ENCODE assay signal across 21 cellular contexts in genomic region chr3:189363856-189364255, GRCh38.
DNase-seq lines count a peak whose midpoint lies in the region; ATAC-seq and TF ChIP-seq lines count a peak whose summit lies in the region.
"Had no signal": no experiment of that assay in that cellular context is flagged by ENCODE, and none has a peak within 500 bp of the region (broad histone marks: within the 10 kb centered on the region; RNA-seq: fewer than 3 reads in every experiment).

No MANE protein-coding gene starts in this region.

- no peaks in the 10 kb centered on the region for H3K9me3 ChIP-seq in left ventricle myocardium inferior (replicated peaks)
- H3K9me3 ChIP-seq: mucosa of descending colon, neutrophil, transverse colon had no signal

- peak; percentile 56 for ATAC-seq in Right ventricle myocardium superior (ENCODE audit: poor library complexity)
- ATAC-seq in HG02642 (IDR thresholded peaks at IDR 0.05; ENCODE audit: poor library complexity, unreplicated experiment), result no peak
- ATAC-seq in HG03439 (IDR thresholded peaks at IDR 0.05; ENCODE audit: unreplicated experiment), result no peak
- no peak for ATAC-seq in GM21360 (IDR thresholded peaks at IDR 0.05; ENCODE audit: unreplicated experiment)
- ATAC-seq: mucosa of descending colon had no signal

- no peak overlapping the region for H3K27ac ChIP-seq in left ventricle myocardium inferior (replicated peaks)
- H3K27ac ChIP-seq: cardiac muscle cell, KMS-11, neutrophil, transverse colon had no signal

- no peak overlapping the region for H3K4me3 ChIP-seq in left ventricle myocardium inferior
- H3K4me3 ChIP-seq: cardiac muscle cell, mucosa of descending colon, transverse colon had no signal

- TF ChIP-seq CTCF in left ventricle myocardium inferior (IDR thresholded peaks at IDR 0.05; ENCODE audit: borderline replicate concordance), result no peak

- H3K36me3 ChIP-seq in left ventricle myocardium inferior, result no peaks in the 10 kb centered on the region
- H3K36me3 ChIP-seq: cardiac muscle cell, neutrophil, transverse colon had no signal

- DNase-seq in Right ventricle myocardium superior, result no peak
- DNase-seq in left ventricle myocardium inferior, result no peak
- peak; percentile 9 for DNase-seq in cerebellum (ENCODE audit: low spot score)
- DNase-seq in myocyte (ENCODE audit: low read depth), result peak; percentile 38
- no peak for DNase-seq in NCI-H748 (lab: John Stamatoyannopoulos, UW; ENCODE audit: unreplicated experiment)
- DNase-seq: activated CD4-positive, alpha-beta T cell treated with anti-CD3 and anti-CD28 coated beads, Interleukin-2, amount 10 ng/mL, durations not matched to agents 7 days and 5 days; activated naive CD4-positive, alpha-beta T cell treated with Interleukin-2 at 50 U/mL for 16 hours; activated T-cell treated with anti-CD3 and anti-CD28 coated beads for 4 hours; effector CD4-positive, alpha-beta T cell; H9; kidney glomerular epithelial cell; mucosa of descending colon; NCI-H82; stimulated activated CD4-positive, alpha-beta T cell treated with anti-CD3 and anti-CD28 coated beads, Interleukin-2, amount 100 ng/mL, for 48 hours; transverse colon had no signal

- H3K27me3 ChIP-seq in left ventricle myocardium inferior (ENCODE audit: low read depth), result no peaks in the 10 kb centered on the region
- H3K27me3 ChIP-seq: cardiac muscle cell, neutrophil, transverse colon had no signal

- H3K4me1 ChIP-seq in left ventricle myocardium inferior, result no peaks in the 10 kb centered on the region
- H3K4me1 ChIP-seq: transverse colon had no signal

- intact Hi-C loops in Right ventricle myocardium superior (cut with DNase I), result no loop called here
- intact Hi-C loops in left ventricle myocardium inferior (cut with micrococcal nuclease), result no loop called here

Comparison
In these comparisons a context has a peak if more than half of its experiments do, and no peak if none do; other contexts are left out.
1. DNase-seq: peak in cerebellum (single experiment) and myocyte (single experiment); none in Right ventricle myocardium superior (single experiment), left ventricle myocardium inferior (single experiment) and NCI-H748 (single experiment).